In the genomic region with DNA sequence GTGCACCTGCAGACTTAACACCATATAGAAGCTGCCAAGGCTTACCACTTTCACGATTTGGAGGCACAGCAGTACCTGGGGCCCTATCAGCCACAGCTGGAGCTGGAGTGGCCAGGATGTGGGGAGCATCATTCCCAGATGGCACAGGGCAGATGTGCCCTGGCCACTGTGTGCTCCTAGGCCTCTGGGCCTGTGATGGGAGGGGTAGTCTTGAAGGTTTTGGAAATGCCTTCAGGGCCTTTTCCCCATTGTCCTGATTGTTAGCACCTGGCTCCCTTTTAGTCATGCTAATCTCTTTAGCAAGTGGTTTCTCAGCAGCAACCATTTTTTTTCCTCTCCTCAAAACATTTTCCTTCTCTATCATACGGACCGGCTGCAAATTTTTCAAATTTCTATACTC, we compare ENCODE assay signal across 24 cellular contexts.
"Had no signal": no experiment of that assay in that cellular context is flagged by ENCODE, and none has a peak within 500 bp of the region (broad histone marks: within the 10 kb centered on the region; RNA-seq: fewer than 3 reads in every experiment).

No MANE protein-coding gene starts in this region.

- H3K9me3 ChIP-seq: colonic mucosa, mucosa of descending colon had no signal

- H3K4me1 Mint-ChIP-seq: endodermal cell, mesothelial cell of epicardium, naive B cell had no signal

- H3K4me3 Mint-ChIP-seq: dendritic cell treated with granulocyte-macrophage colony-stimulating factor and Interleukin-4, amounts not matched to agents 40 ng/mL and 50 ng/mL, for 4 days; effector memory CD8-positive, alpha-beta T cell; endodermal cell; mesothelial cell of epicardium; naive B cell had no signal

- DNase-seq: colonic mucosa; cortex of kidney; effector CD8-positive, alpha-beta T cell; effector memory CD8-positive, alpha-beta T cell; endodermal cell; erythroblast; esophagus squamous epithelium; foreskin fibroblast; foreskin melanocyte; gastrocnemius medialis; glutamatergic neuron; head of caudate nucleus; heart right ventricle; hippocampal formation; left cardiac atrium; left ventricle myocardium superior; lower lobe of right lung; mesenchymal stem cell; mucosa of descending colon; naive B cell had no signal

- H3K4me3 ChIP-seq: colonic mucosa, esophagus squamous epithelium, gastrocnemius medialis, heart right ventricle, lower lobe of right lung, mucosa of descending colon had no signal

- H3K27me3 ChIP-seq: colonic mucosa, esophagus squamous epithelium, gastrocnemius medialis, heart right ventricle had no signal

- H3K27me3 Mint-ChIP-seq: dendritic cell treated with granulocyte-macrophage colony-stimulating factor and Interleukin-4, amounts not matched to agents 40 ng/mL and 50 ng/mL, for 4 days; effector memory CD8-positive, alpha-beta T cell; naive B cell had no signal

- H3K4me1 ChIP-seq: colonic mucosa, esophagus squamous epithelium, gastrocnemius medialis, heart right ventricle, lower lobe of right lung had no signal

- H3K36me3 Mint-ChIP-seq: mesothelial cell of epicardium had no signal

- H3K27ac ChIP-seq: colonic mucosa, epithelial cell of prostate, esophagus squamous epithelium, gastrocnemius medialis, heart right ventricle, lower lobe of right lung had no signal

- ATAC-seq: effector memory CD8-positive, alpha-beta T cell; esophagus mucosa; gastrocnemius medialis; heart right ventricle; left cardiac atrium; left ventricle myocardium superior; mucosa of descending colon had no signal

- H3K27ac Mint-ChIP-seq: dendritic cell treated with granulocyte-macrophage colony-stimulating factor and Interleukin-4, amounts not matched to agents 40 ng/mL and 50 ng/mL, for 4 days; effector memory CD8-positive, alpha-beta T cell; endodermal cell; mesothelial cell of epicardium; naive B cell had no signal

- H3K36me3 ChIP-seq: colonic mucosa, esophagus squamous epithelium, gastrocnemius medialis, heart right ventricle, lower lobe of right lung had no signal
